Comparison of ENCODE assay signal across 17 cellular contexts in genomic region chr5:79794347-79794746, GRCh38.
A peak's percentile ranks its signal among the peaks of the same experiment; 100 is the strongest.
DNase-seq lines count a peak whose midpoint lies in the region; FAIRE-seq and TF ChIP-seq lines count a peak whose summit lies in the region.
"Had no signal": no experiment of that assay in that cellular context is flagged by ENCODE, and none has a peak within 500 bp of the region (broad histone marks: within the 10 kb centered on the region; RNA-seq: fewer than 3 reads in every experiment).

No MANE protein-coding gene starts in this region.

- H3K36me3 ChIP-seq in esophagus muscularis mucosa (peaks cover 0 to 71% (median 25%) of the 10 kb centered on the region in 4 donors), kidney (ENCODE audit: control insufficient read depth in 1 of 2, insufficient read depth in 2 of 2, low read length in 2 of 2) (peaks cover 0 to under 1% of the 10 kb centered on the region in 2 donors), esophagus squamous epithelium (no peaks in the 10 kb centered on the region)
- H3K36me3 ChIP-seq: Peyer's patch had no signal

- H3K27me3 ChIP-seq in esophagus muscularis mucosa (no peaks in the 10 kb centered on the region), esophagus squamous epithelium (no peaks in the 10 kb centered on the region)
- H3K27me3 ChIP-seq: Peyer's patch had no signal

- TF ChIP-seq POLR2A in esophagus muscularis mucosa (IDR thresholded peaks at IDR 0.05; ENCODE audit: low read depth) (no peak), esophagus squamous epithelium (IDR thresholded peaks at IDR 0.05) (no peak)

- no peak for FAIRE-seq in kidney (lab: Jason Lieb, UNC)
- FAIRE-seq: H1 had no signal

- 82% methylated on average over 3 of the region's 3 CpGs for WGBS in esophagus muscularis mucosa
- WGBS in esophagus squamous epithelium, 2 donors = 87 to 97% methylated on average over 3 of the region's 3 CpGs

- DNase-seq in NCI-H2196 (lab: John Stamatoyannopoulos, UW; ENCODE audit: unreplicated experiment) (peak; percentile 2), NCI-H2196 treated with DMSO at 0.1 percent for 48 hours (lab: John Stamatoyannopoulos, UW; ENCODE audit: unreplicated experiment) (no peak), DMS79 (lab: John Stamatoyannopoulos, UW) (peak; percentile 45), NCI-H1105 treated with DMSO at 0.1 percent for 48 hours (lab: John Stamatoyannopoulos, UW) (peak; percentile 46), esophagus muscularis mucosa (ENCODE audit: extremely low spot score) (peak; percentile 21), kidney (no peak), esophagus squamous epithelium (lab: John Stamatoyannopoulos, UW) (no peak)
- DNase-seq in activated effector memory CD4-positive, alpha-beta T cell treated with anti-CD3 and anti-CD28 coated beads, Interleukin-2, amount 50 U/mL, for 16 hours = no peak
- DNase-seq: ACHN; CD4-positive, alpha-beta memory T cell; NCI-H1092; NCI-H526 treated with DMSO at 0.1 percent for 48 hours; Peyer's patch; SHP77; T-helper 2 cell had no signal

- H3K9me3 ChIP-seq in esophagus muscularis mucosa = no peaks in the 10 kb centered on the region
- H3K9me3 ChIP-seq in kidney (ENCODE audit: control insufficient read depth in 1 of 2, low read length in 2 of 2) = no peaks in the 10 kb centered on the region
- no peaks in the 10 kb centered on the region for H3K9me3 ChIP-seq in esophagus squamous epithelium
- H3K9me3 ChIP-seq: Peyer's patch had no signal

- TF ChIP-seq EP300 in esophagus muscularis mucosa (IDR thresholded peaks at IDR 0.05) = no peak

- peaks cover 0 to 8% (median 0%) of the 10 kb centered on the region in 4 donors for H3K4me1 ChIP-seq in esophagus muscularis mucosa
- peaks cover 20 to 38% of the 10 kb centered on the region in 2 donors for H3K4me1 ChIP-seq in kidney (ENCODE audit: control insufficient read depth in 1 of 2, insufficient read depth in 1 of 2, low read depth in 1 of 2, low read length in 2 of 2)
- peaks cover 0 to 7% (median 0%) of the 10 kb centered on the region in 3 donors for H3K4me1 ChIP-seq in esophagus squamous epithelium
- H3K4me1 ChIP-seq: Peyer's patch had no signal

- H3K27ac ChIP-seq in esophagus muscularis mucosa (replicated peaks in 1 of 4) (no peak overlapping the region), kidney (ENCODE audit: low read depth in 2 of 2, low read length in 2 of 2) (peak overlapping the region in 1 of 2 donors; percentile 56), esophagus squamous epithelium (no peak overlapping the region)
- H3K27ac ChIP-seq: KMS-11, Peyer's patch had no signal

- intact Hi-C loops in esophagus muscularis mucosa (cut with DNase I) = no loop called here
- intact Hi-C loops in kidney (cut with DNase I) = no loop called here
- intact Hi-C loops in esophagus squamous epithelium (cut with DNase I) = no loop called here

- TF ChIP-seq CTCF in esophagus muscularis mucosa (IDR thresholded peaks at IDR 0.05) = no peak
- no peak for TF ChIP-seq CTCF in kidney (IDR thresholded peaks at IDR 0.05; ENCODE audit: borderline replicate concordance, extremely low read depth, insufficient read depth)
- no peak for TF ChIP-seq CTCF in esophagus squamous epithelium (IDR thresholded peaks at IDR 0.05)

- H3K4me3 ChIP-seq in esophagus muscularis mucosa (no peak overlapping the region), kidney (ENCODE audit: low read length in 2 of 2) (no peak overlapping the region), esophagus squamous epithelium (no peak overlapping the region)
- H3K4me3 ChIP-seq: Peyer's patch had no signal

- peak overlapping the region in 1 of 2 donors; percentile 32 for H3K9ac ChIP-seq in kidney (ENCODE audit: low read length in 2 of 2)
- H3K9ac ChIP-seq: KMS-11 had no signal

Comparison
In these comparisons a context has a peak if more than half of its experiments do, and no peak if none do; other contexts are left out.
1. DNase-seq: peak in NCI-H2196 (single experiment), DMS79 (single experiment), NCI-H1105 treated with DMSO at 0.1 percent for 48 hours (single experiment) and esophagus muscularis mucosa (single experiment); none in NCI-H2196 treated with DMSO at 0.1 percent for 48 hours (single experiment), kidney (single experiment), esophagus squamous epithelium (single experiment) and activated effector memory CD4-positive, alpha-beta T cell treated with anti-CD3 and anti-CD28 coated beads, Interleukin-2, amount 50 U/mL, for 16 hours (single experiment).